ENCODE assay signal across 8 cellular contexts in genomic region chr16:71421911-71422310, GRCh38.
DNase-seq lines count a peak whose midpoint lies in the region; ATAC-seq and TF ChIP-seq lines count a peak whose summit lies in the region.

No MANE protein-coding gene starts in this region.

- H3K4me3 ChIP-seq in OCI-LY1 (ENCODE audit: low read depth, low read length, poor library complexity, severe bottlenecking) = no peak overlapping the region

- peak; percentile 41 for ATAC-seq in effector memory CD8-positive, alpha-beta T cell (replicated peaks)
- no peak for ATAC-seq in GM19324 (IDR thresholded peaks at IDR 0.05; ENCODE audit: low FRiP score, unreplicated experiment)
- no peak for ATAC-seq in HG03095 (IDR thresholded peaks at IDR 0.05; ENCODE audit: unreplicated experiment)

- no peak overlapping the region for H3K9ac ChIP-seq in OCI-LY1 (ENCODE audit: low read length)

- no peak overlapping the region for H2AFZ ChIP-seq in OCI-LY1 (ENCODE audit: low read length)

- H3K9me3 ChIP-seq in OCI-LY1 (ENCODE audit: low read length) = no peaks in the 10 kb centered on the region

- H3K27ac Mint-ChIP-seq in effector memory CD8-positive, alpha-beta T cell = no peak overlapping the region

- H4K20me1 ChIP-seq in OCI-LY1 (ENCODE audit: insufficient read depth, low read length) = no peaks in the 10 kb centered on the region

- H3K36me3 Mint-ChIP-seq in effector memory CD8-positive, alpha-beta T cell (ENCODE audit: insufficient read depth) = no peaks in the 10 kb centered on the region

- peak; percentile 60 for TF ChIP-seq CTCF in OCI-LY1 (IDR thresholded peaks at IDR 0.05; ENCODE audit: low read length)

- peaks cover 63 to 86% of the 10 kb centered on the region in 2 donors for H3K27me3 Mint-ChIP-seq in effector memory CD8-positive, alpha-beta T cell

- peaks cover 8% of the 10 kb centered on the region for H3K27me3 ChIP-seq in OCI-LY1 (ENCODE audit: insufficient read depth, low read length)

- peaks cover 0 to 5% of the 10 kb centered on the region in 2 donors for H3K4me1 Mint-ChIP-seq in effector memory CD8-positive, alpha-beta T cell (ENCODE audit: low read depth in 2 of 2)

- no peak overlapping the region for H3K4me3 Mint-ChIP-seq in effector memory CD8-positive, alpha-beta T cell

- no peaks in the 10 kb centered on the region for H3K79me2 ChIP-seq in OCI-LY1 (ENCODE audit: insufficient read depth, low read length)

- DNase-seq in activated T-cell treated with anti-CD3 and anti-CD28 coated beads for 48 hours (ENCODE audit: low read depth) (peak; percentile 11), OCI-M2 (lab: John Stamatoyannopoulos, UW; ENCODE audit: unreplicated experiment) (no peak)
- no peak for DNase-seq in activated T-cell treated with anti-CD3 and anti-CD28 coated beads, Interleukin-2, amount 50 U/mL, for 1 hour
- peak in 1 of 3 experiments; percentile 6 for DNase-seq in effector memory CD8-positive, alpha-beta T cell
- peak; percentile 48 for DNase-seq in stimulated activated CD4-positive, alpha-beta T cell treated with anti-CD3 and anti-CD28 coated beads, Interleukin-15, amount 100 ng/mL, for 24 hours

- no peak overlapping the region for H3K4me2 ChIP-seq in OCI-LY1 (ENCODE audit: low read length)

- no peaks in the 10 kb centered on the region for H3K36me3 ChIP-seq in OCI-LY1 (ENCODE audit: insufficient read depth, low read length)

- no peaks in the 10 kb centered on the region for H3K4me1 ChIP-seq in OCI-LY1 (ENCODE audit: insufficient read depth, low read length, severe bottlenecking)

- H3K9me2 ChIP-seq in OCI-LY1 (ENCODE audit: low read depth, low read length) = no peaks in the 10 kb centered on the region

- no peak overlapping the region for H3K27ac ChIP-seq in OCI-LY1 (ENCODE audit: low read depth, low read length, poor library complexity, severe bottlenecking)

- no peaks in the 10 kb centered on the region for H3F3A ChIP-seq in OCI-LY1 (ENCODE audit: insufficient read depth, low read length)

- H3K9me3 Mint-ChIP-seq in effector memory CD8-positive, alpha-beta T cell = no peaks in the 10 kb centered on the region

Comparison
In these comparisons a context has a peak if more than half of its experiments do, and no peak if none do; other contexts are left out.
1. DNase-seq: peak in activated T-cell treated with anti-CD3 and anti-CD28 coated beads for 48 hours (single experiment) and stimulated activated CD4-positive, alpha-beta T cell treated with anti-CD3 and anti-CD28 coated beads, Interleukin-15, amount 100 ng/mL, for 24 hours (single experiment); none in activated T-cell treated with anti-CD3 and anti-CD28 coated beads, Interleukin-2, amount 50 U/mL, for 1 hour (single experiment) and OCI-M2 (single experiment).